14 cellular contexts compared by ENCODE assay signal in genomic region chr16:836822-837221, GRCh38. TPM values are rescaled to one million over a fixed set of nuclear protein-coding genes. Genes with fewer than 3 reads are reported as not detected.
"Had no signal": no experiment of that assay in that cellular context is flagged by ENCODE, and none has a peak within 500 bp of the region (broad histone marks: within the 10 kb centered on the region; RNA-seq: fewer than 3 reads in every experiment).

No MANE protein-coding gene starts in this region.

RNA-seq across cellular contexts. Expression of gene GNG13, which starts 36.3 kb away (rescaled TPM):
- total RNA-seq: activated B cell treated with CpG ODN at 0.5 μM for 24 hours; activated CD4-positive, alpha-beta memory T cell treated with anti-CD3 and anti-CD28 coated beads for 36 hours; activated CD4-positive, alpha-beta memory T cell treated with anti-CD3 and anti-CD28 coated beads, Interleukin-2, amount 10 ng/mL, durations not matched to agents 7 days and 5 days; activated CD4-positive, alpha-beta T cell treated with anti-CD3 and anti-CD28 coated beads for 36 hours; activated CD4-positive, alpha-beta T cell treated with anti-CD3 and anti-CD28 coated beads, Interleukin-2, amount 10 ng/mL, durations not matched to agents 24 days and 14 days; activated CD4-positive, alpha-beta T cell treated with anti-CD3 and anti-CD28 coated beads, Interleukin-2, amount 10 ng/mL, durations not matched to agents 7 days and 5 days; activated CD8-positive, alpha-beta memory T cell treated with anti-CD3 and anti-CD28 coated beads for 36 hours; activated CD8-positive, alpha-beta memory T cell treated with anti-CD3 and anti-CD28 coated beads, Interleukin-2, amount 10 ng/mL, durations not matched to agents 7 days and 5 days; activated CD8-positive, alpha-beta T cell treated with anti-CD3 and anti-CD28 coated beads for 36 hours; activated CD8-positive, alpha-beta T cell treated with anti-CD3 and anti-CD28 coated beads, Interleukin-2, amount 10 ng/mL, durations not matched to agents 7 days and 5 days; T-helper 1 cell treated with Interleukin-12 subunit alpha and Interleukin-12 subunit beta and Interleukin-4 antibody, amounts not matched to agents 30 ng/mL and 1 ng/mL, for 36 hours; T-helper 17 cell; T-helper 2 cell treated with Interferon-gamma antibody and Interleukin-4, amounts not matched to agents 100 ng/mL and 5 ng/mL, for 36 hours; WTC11 had no signal
